Comparison of ENCODE assay signal across 25 cellular contexts in genomic region chr15:79635897-79636596, GRCh38.
DNase-seq lines count a peak whose midpoint lies in the region; ATAC-seq and TF ChIP-seq lines count a peak whose summit lies in the region.
"Had no signal": no experiment of that assay in that cellular context is flagged by ENCODE, and none has a peak within 500 bp of the region (broad histone marks: within the 10 kb centered on the region; RNA-seq: fewer than 3 reads in every experiment).

No MANE protein-coding gene starts in this region.

- H3K9me3 ChIP-seq in MG63 (0 out of 2 replicates have a peak, but pooled peaks cover 4% of the 10 kb centered on the region), neural progenitor cell (ENCODE audit: low read depth) (no peaks in the 10 kb centered on the region)

- no peak overlapping the region for H3K9ac ChIP-seq in neural progenitor cell

- H3K79me2 ChIP-seq in neural progenitor cell (ENCODE audit: low read depth): no peaks in the 10 kb centered on the region

- DNase-seq in ELF-1 (ENCODE audit: low read depth, low spot score): peak; percentile 42
- peak; percentile 57 for DNase-seq in MG63
- DNase-seq in choroid plexus epithelial cell (ENCODE audit: low read depth): peak; percentile 68
- peak; percentile 3 for DNase-seq in neural progenitor cell (ENCODE audit: low spot score)
- no peak for DNase-seq in substantia nigra (lab: John Stamatoyannopoulos, UW)
- DNase-seq: activated CD8-positive, alpha-beta T cell treated with anti-CD3 and anti-CD28 coated beads, Interleukin-2, amount 10 ng/mL, durations not matched to agents 7 days and 5 days; activated naive CD4-positive, alpha-beta T cell treated with anti-CD3 and anti-CD28 coated beads, Interleukin-2, amount 10 ng/mL, durations not matched to agents 7 days and 5 days; activated T-cell treated with anti-CD3 and anti-CD28 coated beads, Interleukin-2, amount 50 U/mL, for 24 hours; AML-193; anterior cingulate cortex; cerebellar nuclear complex; COR-L47; erythroblast; H7; left colon; NCI-H1436; NCI-H2227 treated with DMSO at 0.1 percent for 48 hours; NCI-H774; stimulated activated CD4-positive, alpha-beta T cell treated with anti-CD3 and anti-CD28 coated beads, Interleukin-2, amount 100 ng/mL, for 24 hours; stimulated activated naive CD8-positive, alpha-beta T cell treated with anti-CD3 and anti-CD28 coated beads, Interleukin-15, Interleukin-2, amounts not matched to agents 100 U/mL and 50 U/mL, for 24 hours; T-helper 17 cell; tibial artery had no signal

- H3K36me3 ChIP-seq in MG63 (no peaks in the 10 kb centered on the region), neural progenitor cell (no peaks in the 10 kb centered on the region)
- H3K36me3 ChIP-seq: tibial artery had no signal

- H3K9me3 Mint-ChIP-seq in neural progenitor cell: peaks cover 2% of the 10 kb centered on the region
- H3K9me3 Mint-ChIP-seq: activated naive CD4-positive, alpha-beta T cell treated with anti-CD3 and anti-CD28 coated beads, Interleukin-2, amount 10 ng/mL, durations not matched to agents 7 days and 5 days; activated T-cell treated with anti-CD3 and anti-CD28 coated beads, Interleukin-2, amount 50 U/mL, for 24 hours had no signal

- no peaks in the 10 kb centered on the region for H3F3A ChIP-seq in neural progenitor cell (ENCODE audit: low read depth)

- no peaks in the 10 kb centered on the region for H3K36me3 Mint-ChIP-seq in neural progenitor cell
- H3K36me3 Mint-ChIP-seq: activated naive CD4-positive, alpha-beta T cell treated with anti-CD3 and anti-CD28 coated beads, Interleukin-2, amount 10 ng/mL, durations not matched to agents 7 days and 5 days had no signal

- H3K27ac Mint-ChIP-seq in neural progenitor cell: peak overlapping the region; percentile 74
- H3K27ac Mint-ChIP-seq: activated CD8-positive, alpha-beta T cell treated with anti-CD3 and anti-CD28 coated beads, Interleukin-2, amount 10 ng/mL, durations not matched to agents 7 days and 5 days; activated naive CD4-positive, alpha-beta T cell treated with anti-CD3 and anti-CD28 coated beads, Interleukin-2, amount 10 ng/mL, durations not matched to agents 7 days and 5 days; activated T-cell treated with anti-CD3 and anti-CD28 coated beads, Interleukin-2, amount 50 U/mL, for 24 hours; natural killer cell treated with Interleukin-12 subunit alpha and Interleukin-12 subunit beta and Interleukin-15 and Interleukin-18, amount 100 ng/mL, for 72 hours; T-helper 17 cell had no signal

- H3K4me2 ChIP-seq in neural progenitor cell: no peak overlapping the region

- H3K4me3 ChIP-seq in MG63: no peak overlapping the region
- no peak overlapping the region for H3K4me3 ChIP-seq in choroid plexus epithelial cell (ENCODE audit: low read depth, low read length)
- no peak overlapping the region for H3K4me3 ChIP-seq in neural progenitor cell
- H3K4me3 ChIP-seq: tibial artery had no signal

- H2AFZ ChIP-seq in neural progenitor cell (replicated peaks): no peak overlapping the region

- TF ChIP-seq CTCF in choroid plexus epithelial cell (conservative IDR thresholded peaks at IDR 0.05; ENCODE audit: low read depth, low read length) (no peak), neural progenitor cell (IDR thresholded peaks at IDR 0.05) (no peak)

- H3K27ac ChIP-seq in neural progenitor cell (no peak overlapping the region), substantia nigra (ENCODE audit: low read depth, low read length, poor library complexity, severe bottlenecking) (no peak overlapping the region)
- H3K27ac ChIP-seq: tibial artery had no signal

- H3K4me1 ChIP-seq in neural progenitor cell: peaks cover 6% of the 10 kb centered on the region
- H3K4me1 ChIP-seq: tibial artery had no signal

- H4K20me1 ChIP-seq in neural progenitor cell (ENCODE audit: low read depth): no peaks in the 10 kb centered on the region

- peaks cover 24% of the 10 kb centered on the region for H3K4me1 Mint-ChIP-seq in neural progenitor cell
- H3K4me1 Mint-ChIP-seq: activated naive CD4-positive, alpha-beta T cell treated with anti-CD3 and anti-CD28 coated beads, Interleukin-2, amount 10 ng/mL, durations not matched to agents 7 days and 5 days; T-helper 17 cell had no signal

- no peak overlapping the region for H3K4me3 Mint-ChIP-seq in neural progenitor cell
- H3K4me3 Mint-ChIP-seq: activated CD8-positive, alpha-beta T cell treated with anti-CD3 and anti-CD28 coated beads, Interleukin-2, amount 10 ng/mL, durations not matched to agents 7 days and 5 days; activated naive CD4-positive, alpha-beta T cell treated with anti-CD3 and anti-CD28 coated beads, Interleukin-2, amount 10 ng/mL, durations not matched to agents 7 days and 5 days; activated T-cell treated with anti-CD3 and anti-CD28 coated beads, Interleukin-2, amount 50 U/mL, for 24 hours; natural killer cell treated with Interleukin-12 subunit alpha and Interleukin-12 subunit beta and Interleukin-15 and Interleukin-18, amount 100 ng/mL, for 72 hours; T-helper 17 cell had no signal

- H3K27me3 ChIP-seq in MG63 (no peaks in the 10 kb centered on the region), neural progenitor cell (no peaks in the 10 kb centered on the region)
- H3K27me3 ChIP-seq: tibial artery had no signal

- H3K27me3 Mint-ChIP-seq in neural progenitor cell (ENCODE audit: insufficient read depth, low read depth): no peaks in the 10 kb centered on the region

- no peak for ATAC-seq in GM21786 (IDR thresholded peaks at IDR 0.05; ENCODE audit: unreplicated experiment)
- no peak for ATAC-seq in HG03460 (IDR thresholded peaks at IDR 0.05; ENCODE audit: unreplicated experiment)
- ATAC-seq: activated CD8-positive, alpha-beta T cell treated with anti-CD3 and anti-CD28 coated beads, Interleukin-2, amount 10 ng/mL, durations not matched to agents 7 days and 5 days; left colon; natural killer cell treated with Interleukin-12 subunit alpha and Interleukin-12 subunit beta and Interleukin-15 and Interleukin-18, amount 100 ng/mL, for 72 hours; stimulated activated naive CD8-positive, alpha-beta T cell treated with anti-CD3 and anti-CD28 coated beads, Interleukin-15, Interleukin-2, amounts not matched to agents 100 U/mL and 50 U/mL, for 24 hours; T-helper 17 cell had no signal

Comparison
In these comparisons a context has a peak if more than half of its experiments do, and no peak if none do; other contexts are left out.
1. DNase-seq: peak in ELF-1 (single experiment), MG63 (single experiment), choroid plexus epithelial cell (single experiment) and neural progenitor cell (single experiment); none in substantia nigra (0 of 49).